ENCODE assay signal across 16 cellular contexts in genomic region chr15:66711260-66711659, GRCh38. TPM values are rescaled to one million over a fixed set of nuclear protein-coding genes. Genes with fewer than 3 reads are reported as not detected.
DNase-seq lines count a peak whose midpoint lies in the region; ATAC-seq and TF ChIP-seq lines count a peak whose summit lies in the region.
"Had no signal": no experiment of that assay in that cellular context is flagged by ENCODE, and none has a peak within 500 bp of the region (broad histone marks: within the 10 kb centered on the region; RNA-seq: fewer than 3 reads in every experiment).

No MANE protein-coding gene starts in this region.

- no peak for DNase-seq in IMR-90
- no peak for DNase-seq in adipocyte (ENCODE audit: low read depth)
- no peak for DNase-seq in thyroid gland
- no peak for DNase-seq in NCI-H1048 (lab: John Stamatoyannopoulos, UW)
- no peak for DNase-seq in activated T-cell treated with anti-CD3 and anti-CD28 coated beads, Interleukin-2, amount 50 U/mL, for 24 hours
- DNase-seq: DMS79 treated with DMSO at 0.1 percent for 48 hours, H9, KG1, NCI-H1436 treated with DMSO at 0.1 percent for 48 hours, NCI-H2029, NCI-H345, NCI-H524 treated with DMSO at 0.1 percent for 48 hours, SJCRH30 had no signal

- H3K4me3 Mint-ChIP-seq in activated T-cell treated with anti-CD3 and anti-CD28 coated beads, Interleukin-2, amount 50 U/mL, for 24 hours: no peak overlapping the region
- H3K4me3 Mint-ChIP-seq: CD14-positive monocyte, H9 had no signal

- H3K36me3 ChIP-seq in IMR-90 (ENCODE audit: control insufficient read depth, insufficient read depth, low read length) (peaks cover 17% of the 10 kb centered on the region), adipocyte (ENCODE audit: control insufficient read depth, insufficient read depth, low read length, severe bottlenecking) (peaks cover 61% of the 10 kb centered on the region), mesodermal cell (ENCODE audit: control insufficient read depth, insufficient read depth, low read length) (peaks cover 100% of the 10 kb centered on the region), thyroid gland (peaks cover under 1% of the 10 kb centered on the region in 2 donors)
- H3K36me3 ChIP-seq: SJCRH30 had no signal

- no TSS peak for BruUV-seq in IMR-90 (replicated peaks; lab: Mats Ljungman, UMichigan)

- H3K4me3 ChIP-seq in IMR-90 (ENCODE audit: insufficient read depth, low read depth, low read length) (no peak overlapping the region), adipocyte (ENCODE audit: low read length) (no peak overlapping the region), mesodermal cell (ENCODE audit: extremely low read depth, insufficient read depth, low read length, poor library complexity, severe bottlenecking) (no peak overlapping the region), thyroid gland (replicated peaks in 1 of 3) (no peak overlapping the region)
- H3K4me3 ChIP-seq: SJCRH30 had no signal

- H2BK120ac ChIP-seq in IMR-90 (ENCODE audit: low read depth, low read length): no peak overlapping the region; the same call in 1 of the 2 replicates

- H3K9ac ChIP-seq in IMR-90 (ENCODE audit: low read depth, low read length) (no peak overlapping the region), adipocyte (ENCODE audit: low read length) (peak overlapping the region; percentile 13)

- in situ Hi-C loops in IMR-90 (cut with MboI; ENCODE audit: low sequenced_read_pairs): loop anchor here (25.0 kb wide), 1 partner anchor 126 kb away; no protein-coding TSS in a partner anchor

- TF ChIP-seq POLR2A in IMR-90 (IDR thresholded peaks at IDR 0.05; ENCODE audit: low read depth, low read length) (no peak), thyroid gland (IDR thresholded peaks at IDR 0.05) (no peak)

- H3K56ac ChIP-seq in IMR-90 (ENCODE audit: extremely low read depth, insufficient read depth, low read length): no peak overlapping the region

- ATAC-seq in IMR-90 (ENCODE audit: low read depth): no peak
- no peak for ATAC-seq in GM18868 (IDR thresholded peaks at IDR 0.05; ENCODE audit: unreplicated experiment)

- peak overlapping the region; percentile 17; the same call in 1 of the 2 replicates for H2AK5ac ChIP-seq in IMR-90 (ENCODE audit: low read depth, low read length)

- no peaks in the 10 kb centered on the region for H3K4me1 Mint-ChIP-seq in activated T-cell treated with anti-CD3 and anti-CD28 coated beads, Interleukin-2, amount 50 U/mL, for 24 hours (ENCODE audit: low read depth)

- peak overlapping the region; percentile 41; the same call in 1 of the 2 replicates for H3K4me2 ChIP-seq in IMR-90 (ENCODE audit: low read depth, low read length)

- TF ChIP-seq CTCF in IMR-90 (conservative IDR thresholded peaks at IDR 0.05; ENCODE audit: low read depth, low read length) (no peak), thyroid gland (IDR thresholded peaks at IDR 0.05) (no peak)

- H2BK20ac ChIP-seq in IMR-90 (ENCODE audit: low read depth, low read length): no peak overlapping the region; the same call in 1 of the 2 replicates

- H3K14ac ChIP-seq in IMR-90 (replicated peaks; ENCODE audit: low read depth, low read length): peak overlapping the region; percentile 65

- H3K9me1 ChIP-seq in IMR-90 (ENCODE audit: insufficient read depth, low read length): peaks cover 39% of the 10 kb centered on the region

- peak overlapping the region; percentile 63; the same call in 1 of the 2 replicates for H3K4ac ChIP-seq in IMR-90 (ENCODE audit: low read depth, low read length)

- no peaks in the 10 kb centered on the region for H3K9me3 Mint-ChIP-seq in activated T-cell treated with anti-CD3 and anti-CD28 coated beads, Interleukin-2, amount 50 U/mL, for 24 hours
- H3K9me3 Mint-ChIP-seq: CD14-positive monocyte, H9 had no signal

- intact Hi-C loops in IMR-90 (cut with micrococcal nuclease) (no loop called here), thyroid gland (cut with DNase I) (no loop called here)

- peak overlapping the region; percentile 81; the same call in 1 of the 2 replicates for H3K23ac ChIP-seq in IMR-90 (ENCODE audit: low read depth, low read length)

- H3K79me1 ChIP-seq in IMR-90 (ENCODE audit: low read depth in 1 of 2, low read length in 2 of 2): peaks cover 25 to 86% of the 10 kb centered on the region in 2 experiments; a peak in 3 of 4 replicates

- H3K27me3 Mint-ChIP-seq in activated T-cell treated with anti-CD3 and anti-CD28 coated beads, Interleukin-2, amount 50 U/mL, for 24 hours: no peaks in the 10 kb centered on the region

- H3K27ac ChIP-seq in IMR-90 (ENCODE audit: insufficient read depth, low read length) (no peak overlapping the region), mesodermal cell (ENCODE audit: low read depth, low read length, severe bottlenecking) (peak overlapping the region; percentile 26), thyroid gland (peak overlapping the region in 2 of 3 donors; percentile 29 to 42)
- H3K27ac ChIP-seq: SJCRH30 had no signal

- no peak for TF ChIP-seq RAD21 in IMR-90 (IDR thresholded peaks at IDR 0.05; ENCODE audit: low read length)

- H3K18ac ChIP-seq in IMR-90 (ENCODE audit: low read depth, low read length): peak overlapping the region; percentile 7; the same call in 1 of the 2 replicates

- H3K36me3 Mint-ChIP-seq in activated T-cell treated with anti-CD3 and anti-CD28 coated beads, Interleukin-2, amount 50 U/mL, for 24 hours (ENCODE audit: low read depth): no peaks in the 10 kb centered on the region

- POLR2A ChIA-PET in IMR-90 (lab: Charles Lee; ENCODE audit: unreplicated experiment): no interaction called here

- H3K9me3 ChIP-seq in IMR-90 (ENCODE audit: control insufficient read depth, insufficient read depth, low read length): no peaks in the 10 kb centered on the region
- no peaks in the 10 kb centered on the region for H3K9me3 ChIP-seq in adipocyte (ENCODE audit: control insufficient read depth, low read length)
- no peaks in the 10 kb centered on the region for H3K9me3 ChIP-seq in mesodermal cell (ENCODE audit: control insufficient read depth, low read length)
- no peaks in the 10 kb centered on the region for H3K9me3 ChIP-seq in thyroid gland
- H3K9me3 ChIP-seq: SJCRH30 had no signal

- dilution Hi-C loops in IMR-90 (cut with HindIII; ENCODE audit: low sequenced_read_pairs, unreplicated experiment): no loop called here

- CTCF ChIA-PET in IMR-90 (lab: Yijun Ruan, JAX): interaction anchor here (1.3 kb wide), 1 partner anchor 9 kb away, joined by 3 read pairs; no protein-coding TSS in a partner anchor

- no peak overlapping the region for H2AK9ac ChIP-seq in IMR-90 (replicated peaks; ENCODE audit: low read depth, low read length, poor library complexity)

- H3K4me1 ChIP-seq in IMR-90 (ENCODE audit: control insufficient read depth, insufficient read depth, low read length) (peaks cover 36% of the 10 kb centered on the region), adipocyte (ENCODE audit: control insufficient read depth, insufficient read depth, low read length) (peaks cover 90% of the 10 kb centered on the region), mesodermal cell (ENCODE audit: control insufficient read depth, insufficient read depth, low read length, poor library complexity, severe bottlenecking) (peaks cover 65% of the 10 kb centered on the region), thyroid gland (peaks cover 55 to 85% of the 10 kb centered on the region in 2 donors)

- H4K5ac ChIP-seq in IMR-90 (ENCODE audit: low read depth, low read length): 0 out of 2 replicates have a peak overlapping the region, but pooled peaks have one; percentile 6

- H2BK15ac ChIP-seq in IMR-90 (ENCODE audit: low read depth, low read length): no peak overlapping the region

- peak overlapping the region in 1 of 2 experiments; percentile 29; a peak in 1 of 4 replicates for H4K8ac ChIP-seq in IMR-90 (ENCODE audit: low read depth in 2 of 2, low read length in 2 of 2)

- H2BK5ac ChIP-seq in IMR-90 (ENCODE audit: low read depth, low read length, poor library complexity, severe bottlenecking): no peak overlapping the region

- 0% methylated on average over 1 of the region's 2 CpGs; no CpG with 5 or more reads in 1 of the 2 experiments for WGBS in IMR-90 (ENCODE audit: extremely low coverage in 2 of 2, insufficient read length in 1 of 2), 2 experiments
- whole genome bisulfite sequencing in mesodermal cell (ENCODE audit: insufficient coverage in 2 of 2), 2 experiments: 25 to 44% methylated on average over 1 of the region's 2 CpGs
- WGBS in thyroid gland, 2 donors: 33 to 68% methylated on average over 2 of the region's 2 CpGs

- H2AFZ ChIP-seq in IMR-90 (replicated peaks; ENCODE audit: low read length, poor library complexity): peak overlapping the region; percentile 34

- H3K27ac Mint-ChIP-seq in activated T-cell treated with anti-CD3 and anti-CD28 coated beads, Interleukin-2, amount 50 U/mL, for 24 hours: no peak overlapping the region
- H3K27ac Mint-ChIP-seq: CD14-positive monocyte, H9 had no signal

- H4K20me1 ChIP-seq in IMR-90 (ENCODE audit: insufficient read depth, low read length): peaks cover 15% of the 10 kb centered on the region

- H3K27me3 ChIP-seq in IMR-90 (ENCODE audit: control insufficient read depth, insufficient read depth, low read length): no peaks in the 10 kb centered on the region
- H3K27me3 ChIP-seq in adipocyte (replicated peaks; ENCODE audit: control insufficient read depth, insufficient read depth, low read length): no peaks in the 10 kb centered on the region
- H3K27me3 ChIP-seq in thyroid gland: no peaks in the 10 kb centered on the region
- H3K27me3 ChIP-seq: SJCRH30 had no signal

- H4K91ac ChIP-seq in IMR-90 (ENCODE audit: insufficient read depth, low read depth, low read length): 0 out of 2 replicates have a peak overlapping the region, but pooled peaks have one; percentile 20

TF ChIP-seq in IMR-90, 13 proteins besides CTCF, POLR2A, EP300 and RAD21:
- TF ChIP-seq, protein P1, sequence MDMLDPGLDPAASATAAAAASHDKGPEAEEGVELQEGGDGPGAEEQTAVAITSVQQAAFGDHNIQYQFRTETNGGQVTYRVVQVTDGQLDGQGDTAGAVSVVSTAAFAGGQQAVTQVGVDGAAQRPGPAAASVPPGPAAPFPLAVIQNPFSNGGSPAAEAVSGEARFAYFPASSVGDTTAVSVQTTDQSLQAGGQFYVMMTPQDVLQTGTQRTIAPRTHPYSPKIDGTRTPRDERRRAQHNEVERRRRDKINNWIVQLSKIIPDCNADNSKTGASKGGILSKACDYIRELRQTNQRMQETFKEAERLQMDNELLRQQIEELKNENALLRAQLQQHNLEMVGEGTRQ (IDR thresholded peaks at IDR 0.05; ENCODE audit: low read depth, low read length): no peak
- TF ChIP-seq NFE2L2 (IDR thresholded peaks at IDR 0.05; ENCODE audit: low read depth, low read length) (no peak), CEBPB (IDR thresholded peaks at IDR 0.05; ENCODE audit: low read depth, low read length) (no peak), CHD1 (IDR thresholded peaks at IDR 0.05; ENCODE audit: low read depth, low read length) (no peak), FOS (IDR thresholded peaks at IDR 0.05; ENCODE audit: low read depth, low read length) (no peak)

RNA-seq across cellular contexts. Expression of gene SMAD6, which starts 9.2 kb away (rescaled TPM):
- total RNA-seq in IMR-90 (2012; rRNA removed) (3.6 and 4.8 TPM in 2 replicates), thyroid gland (100 to 1,000 TPM in 1 of 4 donors, 10 to 100 TPM in 3; 59.3 to 118 (median 62.3) TPM)
- 8.5 and 13.6 TPM in 2 replicates for polyA plus RNA-seq in IMR-90 (2012; rRNA removed)
- 4.7 and 9.3 TPM in 2 replicates for polyA plus RNA-seq in IMR-90 (2012; cell fraction: cytosol; rRNA removed)
- polyA plus RNA-seq in IMR-90 (2012; cell fraction: nucleus; rRNA removed; ENCODE audit: low replicate concordance): 17.3 and 42.6 TPM in 2 replicates
- polyA plus RNA-seq in mesodermal cell (2013, experiment 1 of 2): 111 TPM
- polyA plus RNA-seq in mesodermal cell (2013, experiment 2 of 2): 96.8 TPM
- polyA plus RNA-seq: CD14-positive monocyte had no signal

Comparison
In these comparisons a context has a peak if more than half of its experiments do, and no peak if none do; other contexts are left out.
1. RNA of gene SMAD6, which starts 9.2 kb away (total RNA-seq): 59.3 to 118 TPM in thyroid gland; 3.6 to 4.8 TPM in IMR-90; every median in the first group is over 10 times any median in the second.